ENCODE assay signal across 16 cellular contexts in genomic region chr3:100127792-100128191, GRCh38. TPM values are rescaled to one million over a fixed set of nuclear protein-coding genes. Genes with fewer than 3 reads are reported as not detected.
DNase-seq lines count a peak whose midpoint lies in the region; TF ChIP-seq lines count a peak whose summit lies in the region.
"Had no signal": no experiment of that assay in that cellular context is flagged by ENCODE, and none has a peak within 500 bp of the region (broad histone marks: within the 10 kb centered on the region; RNA-seq: fewer than 3 reads in every experiment).

No MANE protein-coding gene starts in this region.

- DNase-seq in BE2C: peak; percentile 63
- DNase-seq in ELF-1 (ENCODE audit: low read depth, low spot score): peak; percentile 31
- peak; percentile 99 for DNase-seq in SK-N-DZ (ENCODE audit: low spot score)
- DNase-seq in COR-L47 (lab: John Stamatoyannopoulos, UW): no peak
- no peak for DNase-seq in GM19238 (ENCODE audit: insufficient read length, low spot score)
- DNase-seq: CD4-positive, CD25-positive, alpha-beta regulatory T cell; CD8-positive, alpha-beta T cell; DMS 273 treated with DMSO at 0.1 percent for 48 hours; DMS79; EL; GF-D8; GOT3; HCEC 1CT had no signal

- no peaks in the 10 kb centered on the region for H3K27me3 ChIP-seq in BE2C
- H3K27me3 ChIP-seq: BLaER1 had no signal

- H3K9me3 ChIP-seq in BE2C: no peaks in the 10 kb centered on the region
- no peaks in the 10 kb centered on the region for H3K9me3 ChIP-seq in mesodermal cell (ENCODE audit: control insufficient read depth, low read length)
- H3K9me3 ChIP-seq: BLaER1 had no signal

- WGBS in mesodermal cell (ENCODE audit: insufficient coverage in 2 of 2), 2 experiments: 87 to 89% methylated on average over 2 of the region's 2 CpGs

- H3K4me1 ChIP-seq in BE2C (peaks cover 25% of the 10 kb centered on the region), mesodermal cell (ENCODE audit: control insufficient read depth, insufficient read depth, low read length, poor library complexity, severe bottlenecking) (no peaks in the 10 kb centered on the region)

- no peaks in the 10 kb centered on the region for H3K36me3 ChIP-seq in BE2C
- no peaks in the 10 kb centered on the region for H3K36me3 ChIP-seq in mesodermal cell (ENCODE audit: control insufficient read depth, insufficient read depth, low read length)

- no peak for TF ChIP-seq CTCF in BE2C (IDR thresholded peaks at IDR 0.05; ENCODE audit: low read depth, low read length)

- peak overlapping the region; percentile 51 for H3K27ac ChIP-seq in mesodermal cell (ENCODE audit: low read depth, low read length, severe bottlenecking)
- H3K27ac ChIP-seq: BLaER1, C4-2B had no signal

- H3K4me3 ChIP-seq in BE2C (ENCODE audit: low read depth, low read length) (no peak overlapping the region), mesodermal cell (ENCODE audit: extremely low read depth, insufficient read depth, low read length, poor library complexity, severe bottlenecking) (no peak overlapping the region)
- H3K4me3 ChIP-seq: BLaER1 had no signal

RNA-seq across cellular contexts. Expression of gene FILIP1L, which starts 13.5 kb away (rescaled TPM):
- polyA plus RNA-seq in BE2C (2012; ENCODE audit: insufficient read depth, insufficient read length, low read depth): 4.7 TPM
- polyA plus RNA-seq in SK-N-DZ (2014; cell fraction: cytosol; rRNA removed): 0.96 and 1.2 TPM in 2 replicates
- 0.66 and 1.5 TPM in 2 replicates for polyA plus RNA-seq in SK-N-DZ (2014; cell fraction: nucleus; rRNA removed)
- 33.5 TPM for polyA plus RNA-seq in mesodermal cell (2013, experiment 1 of 2)
- 33.0 TPM for polyA plus RNA-seq in mesodermal cell (2013, experiment 2 of 2)

Comparison
In these comparisons a context has a peak if more than half of its experiments do, and no peak if none do; other contexts are left out.
1. DNase-seq: peak in BE2C (single experiment), ELF-1 (single experiment) and SK-N-DZ (single experiment); none in COR-L47 (single experiment) and GM19238 (single experiment).